ENCODE assay signal across 9 cellular contexts in genomic region chr5:38193015-38193581, GRCh38.
DNase-seq lines count a peak whose midpoint lies in the region; ATAC-seq and TF ChIP-seq lines count a peak whose summit lies in the region.
"Had no signal": no experiment of that assay in that cellular context is flagged by ENCODE, and none has a peak within 500 bp of the region (broad histone marks: within the 10 kb centered on the region; RNA-seq: fewer than 3 reads in every experiment).

No MANE protein-coding gene starts in this region.

- no peaks in the 10 kb centered on the region for H3K36me3 Mint-ChIP-seq in WTC11
- H3K36me3 Mint-ChIP-seq in stimulated activated memory B cell treated with anti-CD40 and anti-IgM and Interleukin-4, amounts not matched to agents 10 μg/mL and 1 μg/mL and 100 μg/mL, for 72 hours: no peaks in the 10 kb centered on the region

- TF ChIP-seq CTCF in WTC11 (IDR thresholded peaks at IDR 0.05) (peak; percentile 90), cardiac fibroblast (IDR thresholded peaks at IDR 0.05; ENCODE audit: low read depth, low read length) (peak; percentile 85), kidney epithelial cell (IDR thresholded peaks at IDR 0.05; ENCODE audit: insufficient read depth, low read length, poor library complexity, severe bottlenecking) (peak; percentile 88)

- H3K27me3 ChIP-seq in kidney epithelial cell (ENCODE audit: control insufficient read depth, insufficient read depth, low read length): peaks cover 14% of the 10 kb centered on the region

- peaks cover 18% of the 10 kb centered on the region for H3K4me1 Mint-ChIP-seq in WTC11
- no peaks in the 10 kb centered on the region for H3K4me1 Mint-ChIP-seq in stimulated activated memory B cell treated with anti-CD40 and anti-IgM and Interleukin-4, amounts not matched to agents 10 μg/mL and 1 μg/mL and 100 μg/mL, for 72 hours

- ATAC-seq in HG02981 (IDR thresholded peaks at IDR 0.05; ENCODE audit: unreplicated experiment): peak; percentile 70
- peak; percentile 85 for ATAC-seq in WTC11
- no peak for ATAC-seq in stimulated activated memory B cell treated with anti-CD40 and anti-IgM and Interleukin-4, amounts not matched to agents 10 μg/mL and 1 μg/mL and 100 μg/mL, for 72 hours

- no peak overlapping the region for H3K4me3 ChIP-seq in cardiac fibroblast (replicated peaks in 1 of 2; ENCODE audit: low read depth in 2 of 2, low read length in 2 of 2)
- no peak overlapping the region for H3K4me3 ChIP-seq in kidney epithelial cell (ENCODE audit: low read depth, low read length)

- H3K27me3 Mint-ChIP-seq in WTC11 (ENCODE audit: low read depth): peaks cover 6% of the 10 kb centered on the region; the same call in 1 of the 2 replicates
- peaks cover 19% of the 10 kb centered on the region for H3K27me3 Mint-ChIP-seq in stimulated activated memory B cell treated with anti-CD40 and anti-IgM and Interleukin-4, amounts not matched to agents 10 μg/mL and 1 μg/mL and 100 μg/mL, for 72 hours

- H3K36me3 ChIP-seq in kidney epithelial cell (ENCODE audit: control insufficient read depth, insufficient read depth, low read length): no peaks in the 10 kb centered on the region

- peak; percentile 69 for DNase-seq in EH (ENCODE audit: low read depth)
- DNase-seq in NCI-H2227 (lab: John Stamatoyannopoulos, UW; ENCODE audit: unreplicated experiment): peak; percentile 84
- DNase-seq in WTC11 (ENCODE audit: low spot score): peak; percentile 77
- peak; percentile 74 to 81 for DNase-seq in cardiac fibroblast (ENCODE audit: low read depth in 2 of 2)
- peak; percentile 19 for DNase-seq in kidney epithelial cell (ENCODE audit: low read depth)
- DNase-seq in stimulated activated CD4-positive, alpha-beta T cell treated with anti-CD3 and anti-CD28 coated beads, Interleukin-2, amount 100 ng/mL, for 4 hours (ENCODE audit: low read depth): peak; percentile 21

- POLR2A ChIA-PET in WTC11 (lab: Charles Lee): no interaction called here

- peaks cover 2% of the 10 kb centered on the region; the same call in 1 of the 2 replicates for H3K9me3 Mint-ChIP-seq in WTC11
- H3K9me3 Mint-ChIP-seq in stimulated activated memory B cell treated with anti-CD40 and anti-IgM and Interleukin-4, amounts not matched to agents 10 μg/mL and 1 μg/mL and 100 μg/mL, for 72 hours: no peaks in the 10 kb centered on the region
- H3K9me3 Mint-ChIP-seq: dendritic cell treated with granulocyte-macrophage colony-stimulating factor and Interleukin-4, amounts not matched to agents 40 ng/mL and 50 ng/mL, for 4 days had no signal

- CTCF ChIA-PET in WTC11 (lab: Charles Lee): interaction anchor here (0.6 to 3.2 kb wide), 16 partner anchors 13 to 780 kb away, joined by 3 to 26 read pairs (median 5); partner anchors contain the start of gene GDNF

- no peak overlapping the region for H3K4me3 Mint-ChIP-seq in WTC11
- H3K4me3 Mint-ChIP-seq in stimulated activated memory B cell treated with anti-CD40 and anti-IgM and Interleukin-4, amounts not matched to agents 10 μg/mL and 1 μg/mL and 100 μg/mL, for 72 hours: no peak overlapping the region
- H3K4me3 Mint-ChIP-seq: dendritic cell treated with granulocyte-macrophage colony-stimulating factor and Interleukin-4, amounts not matched to agents 40 ng/mL and 50 ng/mL, for 4 days had no signal

- H3K27ac Mint-ChIP-seq in WTC11: no peak overlapping the region
- H3K27ac Mint-ChIP-seq in stimulated activated memory B cell treated with anti-CD40 and anti-IgM and Interleukin-4, amounts not matched to agents 10 μg/mL and 1 μg/mL and 100 μg/mL, for 72 hours: no peak overlapping the region
- H3K27ac Mint-ChIP-seq: dendritic cell treated with granulocyte-macrophage colony-stimulating factor and Interleukin-4, amounts not matched to agents 40 ng/mL and 50 ng/mL, for 4 days had no signal

TF ChIP-seq in WTC11, 78 proteins besides CTCF, POLR2A, EP300 and RAD21:
- TF ChIP-seq JAZF1 (CRISPR knock-in tag; IDR thresholded peaks at IDR 0.05): no peak
- no peak for TF ChIP-seq ZNF232 (CRISPR knock-in tag; IDR thresholded peaks at IDR 0.05)
- TF ChIP-seq GABPB1 (CRISPR knock-in tag; IDR thresholded peaks at IDR 0.05): peak; percentile 54; the same call in 1 of the 2 replicates

Comparison
In these comparisons a context has a peak if more than half of its experiments do, and no peak if none do; other contexts are left out.
1. DNase-seq: peak in every context shown above with its lines; median percentile 84 in NCI-H2227; 78 in cardiac fibroblast; 77 in WTC11; 69 in EH; 21 in stimulated activated CD4-positive, alpha-beta T cell treated with anti-CD3 and anti-CD28 coated beads, Interleukin-2, amount 100 ng/mL, for 4 hours; 19 in kidney epithelial cell.